ENCODE assay signal across 23 cellular contexts in the genomic region with DNA sequence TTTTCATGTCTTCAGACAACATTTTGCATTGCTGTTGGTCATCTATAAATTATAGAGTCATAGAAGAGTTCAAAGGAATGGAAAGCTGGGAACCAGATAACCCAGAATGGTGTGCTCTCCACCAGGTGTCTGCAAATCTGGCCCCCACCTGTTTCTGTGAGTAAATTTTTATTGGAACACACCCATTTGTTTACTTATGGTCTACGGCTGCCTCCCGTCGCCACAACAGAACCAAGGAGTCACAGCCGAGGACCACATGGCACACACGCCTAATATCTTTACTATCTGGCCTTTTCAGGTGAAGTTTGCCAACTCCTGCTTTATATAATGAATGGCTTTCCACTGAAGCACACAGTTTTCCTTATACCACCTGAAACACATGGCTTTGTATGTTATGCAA.
"Had no signal": no experiment of that assay in that cellular context is flagged by ENCODE, and none has a peak within 500 bp of the region (broad histone marks: within the 10 kb centered on the region; RNA-seq: fewer than 3 reads in every experiment).

No MANE protein-coding gene starts in this region.

- DNase-seq: activated CD4-positive, alpha-beta T cell treated with anti-CD3 and anti-CD28 coated beads for 4 hours; activated CD8-positive, alpha-beta memory T cell treated with anti-CD3 and anti-CD28 coated beads, Interleukin-2, amount 50 U/mL, for 48 hours; activated CD8-positive, alpha-beta T cell treated with anti-CD3 and anti-CD28 coated beads, Interleukin-2, amount 10 ng/mL, durations not matched to agents 7 days and 5 days; activated effector memory CD4-positive, alpha-beta T cell treated with Interleukin-2 at 50 U/mL for 16 hours; activated naive CD4-positive, alpha-beta T cell; activated T-cell treated with anti-CD3 and anti-CD28 coated beads, Interleukin-2, amount 50 U/mL, for 1 hour; aorta; caudate nucleus; Karpas-422; NCI-H1092; NCI-H1930; NCI-H345; NCI-H510A; NK-92 treated with Interleukin-12 subunit alpha and Interleukin-12 subunit beta, amount 100 ng/mL, for 24 hours; OCI-M1; Peyer's patch; SHP77; SW 1271 had no signal

- H3K4me1 ChIP-seq: breast epithelium had no signal

- H3K36me3 ChIP-seq: breast epithelium, Peyer's patch, SJSA1 had no signal

- FAIRE-seq: K562 had no signal

- H3K27me3 ChIP-seq: breast epithelium, Peyer's patch, SJSA1 had no signal

- H3K9me3 ChIP-seq: breast epithelium, Peyer's patch, SJSA1 had no signal

- H3K4me3 ChIP-seq: breast epithelium, K562, Peyer's patch, SJSA1 had no signal

- H3K27ac ChIP-seq: breast epithelium, Peyer's patch, SJSA1 had no signal

- ATAC-seq: activated CD4-positive, CD25-positive, alpha-beta regulatory T cell treated with anti-CD3 and anti-CD28 coated beads, Interleukin-2, amount 50 U/mL, for 24 hours; activated CD8-positive, alpha-beta T cell treated with anti-CD3 and anti-CD28 coated beads, Interleukin-2, amount 10 ng/mL, durations not matched to agents 7 days and 5 days; K562; SK-N-SH treated with all-trans-retinoic acid at 6 μM for 48 hours had no signal
